In genomic region chr9:110189559-110190311, GRCh38 we compare ENCODE assay signal across 25 cellular contexts. TPM values are rescaled to one million over a fixed set of nuclear protein-coding genes. Genes with fewer than 3 reads are reported as not detected.
DNase-seq lines count a peak whose midpoint lies in the region; ATAC-seq and TF ChIP-seq lines count a peak whose summit lies in the region.
"Had no signal": no experiment of that assay in that cellular context is flagged by ENCODE, and none has a peak within 500 bp of the region (broad histone marks: within the 10 kb centered on the region; RNA-seq: fewer than 3 reads in every experiment).

No MANE protein-coding gene starts in this region.

- DNase-seq in body of pancreas, result no peak
- DNase-seq in suprapubic skin (ENCODE audit: low spot score in 2 of 2), result no peak
- DNase-seq in endodermal cell, result no peak
- no peak for DNase-seq in MG63
- DNase-seq in omental fat pad (ENCODE audit: low spot score), result no peak
- DNase-seq: activated CD4-positive, alpha-beta memory T cell treated with anti-CD3 and anti-CD28 coated beads, Interleukin-2, amount 10 ng/mL, durations not matched to agents 7 days and 5 days; activated CD4-positive, alpha-beta T cell treated with anti-CD3 and anti-CD28 coated beads for 1 hour; activated CD8-positive, alpha-beta memory T cell treated with anti-CD3 and anti-CD28 coated beads, Interleukin-2, amount 50 U/mL, for 48 hours; activated naive CD4-positive, alpha-beta T cell treated with anti-CD3 and anti-CD28 coated beads, Interleukin-2, amount 50 U/mL, for 16 hours; DMS79; effector memory CD4-positive, alpha-beta T cell; erythroblast; HCEC 1CT; naive thymus-derived CD4-positive, alpha-beta T cell; NCI-H2081; NCI-H2227 treated with DMSO at 0.1 percent for 48 hours; stimulated activated CD4-positive, alpha-beta T cell treated with anti-CD3 and anti-CD28 coated beads, Interleukin-2, amount 100 ng/mL, for 48 hours had no signal

- no peak for ATAC-seq in body of pancreas
- no peak for ATAC-seq in omental fat pad (ENCODE audit: low FRiP score)
- ATAC-seq in GM21576 (IDR thresholded peaks at IDR 0.05; ENCODE audit: unreplicated experiment), result no peak

- H3K27me3 Mint-ChIP-seq in endodermal cell (ENCODE audit: insufficient read depth), result peaks cover 46% of the 10 kb centered on the region

- intact Hi-C loops in body of pancreas (cut with DNase I), result no loop called here

- TF ChIP-seq POLR2A in body of pancreas (IDR thresholded peaks at IDR 0.05) (no peak), suprapubic skin (IDR thresholded peaks at IDR 0.05) (no peak)

- TF ChIP-seq CTCF in C4-2B (conservative IDR thresholded peaks at IDR 0.05) (no peak), body of pancreas (IDR thresholded peaks at IDR 0.05) (no peak), suprapubic skin (IDR thresholded peaks at IDR 0.05) (no peak), endodermal cell (conservative IDR thresholded peaks at IDR 0.05) (no peak), omental fat pad (IDR thresholded peaks at IDR 0.05) (no peak)

- H3K27ac ChIP-seq in C4-2B (peak overlapping the region; percentile 68), body of pancreas (peak overlapping the region; percentile 60 to 80 (median 71)), suprapubic skin (peak overlapping the region; percentile 80), endodermal cell (ENCODE audit: low read depth, low read length) (no peak overlapping the region)
- H3K27ac ChIP-seq: RWPE1 had no signal

- no peak overlapping the region for H3K4me3 Mint-ChIP-seq in endodermal cell
- H3K4me3 Mint-ChIP-seq: activated CD4-positive, alpha-beta memory T cell treated with anti-CD3 and anti-CD28 coated beads, Interleukin-2, amount 10 ng/mL, durations not matched to agents 7 days and 5 days; naive thymus-derived CD4-positive, alpha-beta T cell; T-helper 1 cell treated with Interleukin-12 subunit alpha and Interleukin-12 subunit beta and Interleukin-4 antibody, amounts not matched to agents 30 μg/mL and 1 μg/mL, for 36 hours had no signal

- peaks cover 9% of the 10 kb centered on the region for H3K4me1 Mint-ChIP-seq in endodermal cell

- no peak overlapping the region for H3K27ac Mint-ChIP-seq in endodermal cell
- H3K27ac Mint-ChIP-seq: activated CD4-positive, alpha-beta memory T cell treated with anti-CD3 and anti-CD28 coated beads, Interleukin-2, amount 10 ng/mL, durations not matched to agents 7 days and 5 days; T-helper 1 cell treated with Interleukin-12 subunit alpha and Interleukin-12 subunit beta and Interleukin-4 antibody, amounts not matched to agents 30 μg/mL and 1 μg/mL, for 36 hours had no signal

- no peaks in the 10 kb centered on the region for H3K36me3 Mint-ChIP-seq in endodermal cell (ENCODE audit: low read depth)
- H3K36me3 Mint-ChIP-seq: naive thymus-derived CD4-positive, alpha-beta T cell had no signal

- H3K9me3 ChIP-seq in body of pancreas, result no peaks in the 10 kb centered on the region
- no peaks in the 10 kb centered on the region for H3K9me3 ChIP-seq in mucosa of stomach (ENCODE audit: control insufficient read depth, low read length)
- no peaks in the 10 kb centered on the region for H3K9me3 ChIP-seq in suprapubic skin
- peaks cover 3% of the 10 kb centered on the region for H3K9me3 ChIP-seq in endodermal cell (ENCODE audit: control insufficient read depth, low read length)
- H3K9me3 ChIP-seq in MG63, result no peaks in the 10 kb centered on the region
- H3K9me3 ChIP-seq: heart left ventricle had no signal

- H3K9me3 Mint-ChIP-seq in endodermal cell, result peaks cover 7% of the 10 kb centered on the region
- H3K9me3 Mint-ChIP-seq: activated CD4-positive, alpha-beta memory T cell treated with anti-CD3 and anti-CD28 coated beads, Interleukin-2, amount 10 ng/mL, durations not matched to agents 7 days and 5 days; T-helper 1 cell treated with Interleukin-12 subunit alpha and Interleukin-12 subunit beta and Interleukin-4 antibody, amounts not matched to agents 30 μg/mL and 1 μg/mL, for 36 hours had no signal

- H3K27me3 ChIP-seq in body of pancreas (no peaks in the 10 kb centered on the region), mucosa of stomach (ENCODE audit: control insufficient read depth, insufficient read depth, low read length) (no peaks in the 10 kb centered on the region), suprapubic skin (no peaks in the 10 kb centered on the region), endodermal cell (ENCODE audit: control insufficient read depth, insufficient read depth, low read length, poor library complexity, severe bottlenecking) (peaks cover 92% of the 10 kb centered on the region), MG63 (no peaks in the 10 kb centered on the region)
- H3K27me3 ChIP-seq: heart left ventricle had no signal

- H3K4me1 ChIP-seq in body of pancreas, result peaks cover 85% of the 10 kb centered on the region
- peaks cover 55% of the 10 kb centered on the region for H3K4me1 ChIP-seq in mucosa of stomach (ENCODE audit: control insufficient read depth, insufficient read depth, low read length)
- H3K4me1 ChIP-seq in suprapubic skin, result peaks cover 60% of the 10 kb centered on the region
- H3K4me1 ChIP-seq in endodermal cell (ENCODE audit: control insufficient read depth, insufficient read depth, low read length), result peaks cover 3% of the 10 kb centered on the region

- H3K9ac ChIP-seq in mucosa of stomach (ENCODE audit: low read length), result peak overlapping the region; percentile 25
- H3K9ac ChIP-seq in endodermal cell (ENCODE audit: extremely low read depth, low read length, poor library complexity, severe bottlenecking), result no peak overlapping the region

- TF ChIP-seq EP300 in suprapubic skin (IDR thresholded peaks at IDR 0.05), result no peak

- WGBS in body of pancreas, 2 donors, result 83 to 95% methylated on average over 6 of the region's 6 CpGs
- 72% methylated on average over 6 of the region's 6 CpGs for WGBS in suprapubic skin
- 93 to 94% methylated on average over 3 to 6 of the region's 6 CpGs for WGBS in endodermal cell (ENCODE audit: insufficient coverage in 1 of 2, insufficient read length in 1 of 2), 2 experiments

- no peaks in the 10 kb centered on the region for H3K36me3 ChIP-seq in body of pancreas (replicated peaks in 1 of 2; ENCODE audit: insufficient read depth in 1 of 2, low read depth in 2 of 2)
- H3K36me3 ChIP-seq in mucosa of stomach (ENCODE audit: control insufficient read depth, insufficient read depth, low read length), result no peaks in the 10 kb centered on the region
- no peaks in the 10 kb centered on the region for H3K36me3 ChIP-seq in suprapubic skin
- no peaks in the 10 kb centered on the region for H3K36me3 ChIP-seq in endodermal cell (ENCODE audit: control insufficient read depth, insufficient read depth, low read length)
- no peaks in the 10 kb centered on the region for H3K36me3 ChIP-seq in MG63
- H3K36me3 ChIP-seq: heart left ventricle had no signal

- no peak overlapping the region for H3K4me3 ChIP-seq in body of pancreas
- no peak overlapping the region for H3K4me3 ChIP-seq in mucosa of stomach (ENCODE audit: low read length)
- H3K4me3 ChIP-seq in suprapubic skin, result no peak overlapping the region
- no peak overlapping the region for H3K4me3 ChIP-seq in endodermal cell (ENCODE audit: low read length)
- H3K4me3 ChIP-seq in MG63, result no peak overlapping the region
- H3K4me3 ChIP-seq: heart left ventricle had no signal

RNA-seq across cellular contexts. Expression of gene C9orf152, which starts 18.2 kb away (rescaled TPM):
- total RNA-seq in body of pancreas, result 1 to 10 TPM in 1 of 2 donors, under 1 TPM in 1; 0.33 to 3.4 TPM
- 10 to 100 TPM in 2 of 4 donors, 1 to 10 TPM in 2; 8.6 to 14.9 (median 10.9) TPM for total RNA-seq in suprapubic skin
- not detected for total RNA-seq in endodermal cell
- polyA plus RNA-seq in endodermal cell (2013, experiment 1 of 2), result not detected
- polyA plus RNA-seq in endodermal cell (2013, experiment 2 of 2), result not detected
- not detected in 2 replicates for total RNA-seq in MG63 (2014; rRNA removed; shearing (Covaris generic); ENCODE audit: low replicate concordance)
- not detected for total RNA-seq in omental fat pad
- total RNA-seq: activated CD4-positive, alpha-beta memory T cell treated with anti-CD3 and anti-CD28 coated beads, Interleukin-2, amount 10 ng/mL, durations not matched to agents 7 days and 5 days; heart left ventricle; naive thymus-derived CD4-positive, alpha-beta T cell; renal cortical epithelial cell had no signal
- polyA plus RNA-seq: BJ; heart left ventricle; naive thymus-derived CD4-positive, alpha-beta T cell had no signal
